Comparison of ENCODE assay signal across 19 cellular contexts in the genomic region with DNA sequence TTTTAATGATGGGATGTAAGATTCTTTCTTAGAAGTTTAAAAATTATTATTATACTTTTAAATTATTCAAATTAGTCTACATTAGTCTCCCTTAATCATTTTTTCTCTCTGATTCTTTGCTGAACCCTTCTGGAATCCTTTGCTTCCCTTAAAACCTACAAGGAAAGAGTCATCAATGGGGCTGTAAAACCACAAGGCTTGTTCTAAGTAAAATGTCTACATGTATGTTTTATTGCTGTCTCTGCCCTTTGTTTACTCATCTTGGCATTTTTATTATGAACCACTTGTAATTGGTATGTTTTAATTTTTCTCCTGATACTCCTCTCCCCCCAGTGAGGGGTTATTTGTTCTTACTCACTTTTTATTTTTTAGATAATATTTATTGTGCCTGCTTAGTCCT. TPM values are rescaled to one million over a fixed set of nuclear protein-coding genes. Genes with fewer than 3 reads are reported as not detected.
A peak's percentile ranks its signal among the peaks of the same experiment; 100 is the strongest.
DNase-seq lines count a peak whose midpoint lies in the region; ATAC-seq and TF ChIP-seq lines count a peak whose summit lies in the region.
"Had no signal": no experiment of that assay in that cellular context is flagged by ENCODE, and none has a peak within 500 bp of the region (broad histone marks: within the 10 kb centered on the region; RNA-seq: fewer than 3 reads in every experiment).

No MANE protein-coding gene starts in this region.

- H3K27ac ChIP-seq in Karpas-422 (ENCODE audit: low read length): no peak overlapping the region
- H3K27ac ChIP-seq: GM23248, HL-60 had no signal

- intact Hi-C loops in mucosa of descending colon (cut with DNase I, micrococcal nuclease): no loop called here

- no peaks in the 10 kb centered on the region for H3K27me3 ChIP-seq in Karpas-422 (ENCODE audit: low read length)
- H3K27me3 ChIP-seq: BE2C had no signal

- H3K36me3 Mint-ChIP-seq in HFFc6 (ENCODE audit: low read depth) (peaks cover 24% of the 10 kb centered on the region), endothelial cell (ENCODE audit: low read depth, unreplicated experiment) (peaks cover 16% of the 10 kb centered on the region)

- H3K4me1 Mint-ChIP-seq in HFFc6 (ENCODE audit: low read depth): peaks cover 18% of the 10 kb centered on the region
- peaks cover 22% of the 10 kb centered on the region for H3K4me1 Mint-ChIP-seq in endothelial cell (ENCODE audit: unreplicated experiment)

- peaks cover 15% of the 10 kb centered on the region; the same call in 1 of the 2 replicates for H4K20me1 ChIP-seq in Karpas-422 (ENCODE audit: insufficient read depth, low read depth, low read length)

- H3K9me3 Mint-ChIP-seq in HFFc6 (no peaks in the 10 kb centered on the region), endothelial cell (ENCODE audit: unreplicated experiment) (no peaks in the 10 kb centered on the region)

- peak overlapping the region; percentile 40; the same call in 1 of the 2 replicates for H3K27ac Mint-ChIP-seq in HFFc6
- H3K27ac Mint-ChIP-seq in endothelial cell (ENCODE audit: unreplicated experiment): peak overlapping the region; percentile 43

- H3K4me1 ChIP-seq in mucosa of descending colon (ENCODE audit: low read depth) (peaks cover 11% of the 10 kb centered on the region), Karpas-422 (ENCODE audit: low read length) (no peaks in the 10 kb centered on the region)
- H3K4me1 ChIP-seq: BE2C had no signal

- no peak overlapping the region for H3K4me3 ChIP-seq in mucosa of descending colon
- no peak overlapping the region for H3K4me3 ChIP-seq in Karpas-422 (ENCODE audit: low read length)
- H3K4me3 ChIP-seq: GM12878, GM23248 had no signal

- DNase-seq in HFFc6: no peak
- DNase-seq in endothelial cell (ENCODE audit: low spot score): no peak
- no peak for DNase-seq in mucosa of descending colon
- DNase-seq in COR-L47 (lab: John Stamatoyannopoulos, UW): no peak
- DNase-seq in DMS53 treated with DMSO at 0.1 percent for 48 hours (lab: John Stamatoyannopoulos, UW; ENCODE audit: unreplicated experiment): no peak
- no peak for DNase-seq in Karpas-422
- DNase-seq: ACHN; BE2C; C1 segment of cervical spinal cord; Caco-2; CD4-positive, CD25-positive, alpha-beta regulatory T cell; CD8-positive, alpha-beta memory T cell; DMS153; DMS79 treated with DMSO at 0.1 percent for 48 hours; EL; GM23248; HCEC 1CT had no signal

- no peaks in the 10 kb centered on the region for H3K36me3 ChIP-seq in mucosa of descending colon (ENCODE audit: low read depth)
- peaks cover 20% of the 10 kb centered on the region for H3K36me3 ChIP-seq in Karpas-422 (ENCODE audit: insufficient read depth, low read length)
- H3K36me3 ChIP-seq: BE2C had no signal

- no peak overlapping the region for H3K9ac ChIP-seq in Karpas-422 (ENCODE audit: low read length)
- H3K9ac ChIP-seq: GM23248 had no signal

- no peaks in the 10 kb centered on the region for H3K9me3 ChIP-seq in mucosa of descending colon
- no peaks in the 10 kb centered on the region for H3K9me3 ChIP-seq in Karpas-422 (ENCODE audit: low read length)
- H3K9me3 ChIP-seq: BE2C had no signal

- H3K9me2 ChIP-seq in Karpas-422 (replicated peaks; ENCODE audit: insufficient read depth, low read length): no peaks in the 10 kb centered on the region

- no peaks in the 10 kb centered on the region for H3K27me3 Mint-ChIP-seq in HFFc6 (ENCODE audit: insufficient read depth)
- peaks cover 3% of the 10 kb centered on the region for H3K27me3 Mint-ChIP-seq in endothelial cell (ENCODE audit: unreplicated experiment)
- H3K27me3 Mint-ChIP-seq: CD4-positive, CD25-positive, alpha-beta regulatory T cell; CD8-positive, alpha-beta memory T cell had no signal

- H3K4me3 Mint-ChIP-seq in HFFc6 (no peak overlapping the region), endothelial cell (ENCODE audit: unreplicated experiment) (no peak overlapping the region)
- H3K4me3 Mint-ChIP-seq: CD4-positive, CD25-positive, alpha-beta regulatory T cell; CD8-positive, alpha-beta memory T cell had no signal

- TF ChIP-seq CTCF in HFFc6 (IDR thresholded peaks at IDR 0.05) (no peak), endothelial cell (IDR thresholded peaks at IDR 0.05; ENCODE audit: unreplicated experiment) (no peak), mucosa of descending colon (IDR thresholded peaks at IDR 0.05) (no peak)

- no peak overlapping the region for H3K4me2 ChIP-seq in Karpas-422 (ENCODE audit: low read depth, low read length, poor library complexity, severe bottlenecking)

- peak; percentile 56 for ATAC-seq in mucosa of descending colon
- ATAC-seq: GM12878 had no signal

- peaks cover 88% of the 10 kb centered on the region for H3K79me2 ChIP-seq in Karpas-422 (ENCODE audit: low read length)

- H2AFZ ChIP-seq in Karpas-422 (ENCODE audit: low read length): no peak overlapping the region
- H2AFZ ChIP-seq: GM23248 had no signal

RNA-seq across cellular contexts. Expression of gene FAR1, which starts 27.4 kb away (rescaled TPM):
- 10 to 100 TPM; 40.8 to 59.5 (median 44.2) TPM for total RNA-seq in HFFc6 (2021; fragmentation: NEBNext Ultra II Directional; extraction: Animal tissue kit (Norgen Biotek cat#: 25700))
- total RNA-seq in endothelial cell (ENCODE audit: unreplicated experiment): 77.8 TPM
- 100 to 1,000 TPM in 2 of 3 donors, 10 to 100 TPM in 1; 74.3 to 103 (median 102) TPM for total RNA-seq in mucosa of descending colon
- 55.3 and 98.1 TPM in 2 replicates for total RNA-seq in Karpas-422 (2014; rRNA removed; shearing (Covaris generic); ENCODE audit: low replicate concordance)
